10 cellular contexts compared by ENCODE assay signal in the genomic region with DNA sequence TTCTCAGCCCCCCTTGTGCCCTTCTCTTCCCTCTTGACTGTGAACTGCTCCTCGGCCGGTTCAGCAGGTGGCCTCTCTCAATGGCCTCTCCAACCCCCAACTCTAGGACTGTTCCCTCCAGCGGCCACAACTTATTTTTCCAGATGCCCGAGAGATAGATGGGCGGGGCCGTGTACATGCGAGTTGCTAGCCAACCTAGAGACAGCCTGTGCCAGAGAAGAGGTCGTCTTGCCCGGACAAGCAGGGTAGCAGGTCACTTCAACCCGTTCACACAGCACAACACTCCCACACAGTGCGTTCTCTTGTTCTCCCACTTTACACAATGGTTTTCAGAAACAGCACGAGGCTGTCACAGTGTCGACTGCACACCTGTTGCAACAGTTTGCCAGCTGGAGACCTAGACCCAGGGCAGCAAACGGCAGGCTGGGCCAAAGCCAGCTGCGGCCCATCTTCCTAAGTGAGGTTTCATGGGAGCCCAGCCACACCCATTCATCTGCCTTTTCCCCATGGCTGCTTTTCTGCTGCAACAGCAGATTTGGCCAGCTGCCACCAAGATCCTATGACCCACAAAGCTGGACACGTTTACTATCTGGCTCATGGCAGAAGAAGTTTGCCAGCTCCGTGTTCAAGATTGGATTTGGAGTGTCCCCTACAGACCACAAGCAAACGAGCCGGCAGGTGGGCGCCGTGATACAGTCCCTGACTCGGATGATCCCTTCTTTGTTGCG. TPM values are rescaled to one million over a fixed set of nuclear protein-coding genes. Genes with fewer than 3 reads are reported as not detected.
DNase-seq lines count a peak whose midpoint lies in the region; ATAC-seq, FAIRE-seq and TF ChIP-seq lines count a peak whose summit lies in the region.
"Had no signal": no experiment of that assay in that cellular context is flagged by ENCODE, and none has a peak within 500 bp of the region (broad histone marks: within the 10 kb centered on the region; RNA-seq: fewer than 3 reads in every experiment).

No MANE protein-coding gene starts in this region.

- peaks cover 8% of the 10 kb centered on the region for H3K9me3 Mint-ChIP-seq in activated T-cell treated with anti-CD3 and anti-CD28 coated beads, Interleukin-2, amount 50 U/mL, for 4 hours

- peaks cover 2% of the 10 kb centered on the region for H3K9me3 ChIP-seq in testis

- no peak overlapping the region for H3K27ac ChIP-seq in testis
- H3K27ac ChIP-seq: epithelial cell of prostate had no signal

- intact Hi-C loops in testis (cut with DNase I; ENCODE audit: low total_unique reads): no loop called here

- in situ Hi-C loops in KBM-7 (cut with MboI; ENCODE audit: low pct_unique_long_range_greater_than_20kb, low sequenced_read_pairs): no loop called here

- H3K4me3 Mint-ChIP-seq in activated T-cell treated with anti-CD3 and anti-CD28 coated beads, Interleukin-2, amount 50 U/mL, for 4 hours: no peak overlapping the region

- FAIRE-seq in RCC 7860 (lab: Jason Lieb, UNC): no peak

- no peaks in the 10 kb centered on the region for H3K27me3 ChIP-seq in testis

- peak in 1 of 3 experiments; percentile 2 for TF ChIP-seq CTCF in testis (IDR thresholded peaks at IDR 0.05)

- H3K36me3 Mint-ChIP-seq in activated T-cell treated with anti-CD3 and anti-CD28 coated beads, Interleukin-2, amount 50 U/mL, for 4 hours (ENCODE audit: insufficient read depth): no peaks in the 10 kb centered on the region

- peak; percentile 14 for DNase-seq in HK-2 (ENCODE audit: unreplicated experiment)
- peak; percentile 27 for DNase-seq in RCC 7860 (ENCODE audit: low spot score)
- DNase-seq in glomerular visceral epithelial cell (ENCODE audit: extremely low spot score): peak; percentile 96
- peak; percentile 88 for DNase-seq in testis
- DNase-seq in activated T-cell treated with anti-CD3 and anti-CD28 coated beads, Interleukin-2, amount 50 U/mL, for 4 hours: no peak
- DNase-seq in KBM-7: no peak
- no peak for DNase-seq in erythroblast (lab: John Stamatoyannopoulos, UW)
- DNase-seq: activated CD4-positive, alpha-beta T cell treated with anti-CD3 and anti-CD28 coated beads, Interleukin-2, amount 50 U/mL, for 4 hours had no signal

- WGBS in testis, 2 donors: 55 to 58% methylated on average over 23 of the region's 23 CpGs

- no peak overlapping the region for H3K4me3 ChIP-seq in testis

- no peak for ATAC-seq in activated T-cell treated with anti-CD3 and anti-CD28 coated beads, Interleukin-2, amount 50 U/mL, for 4 hours
- no peak for ATAC-seq in activated CD4-positive, CD25-positive, alpha-beta regulatory T cell treated with anti-CD3 and anti-CD28 coated beads, Interleukin-2, amount 50 U/mL, for 24 hours

- H3K4me1 ChIP-seq in testis: peaks cover 11% of the 10 kb centered on the region

- peaks cover 3% of the 10 kb centered on the region for H3K27me3 Mint-ChIP-seq in activated T-cell treated with anti-CD3 and anti-CD28 coated beads, Interleukin-2, amount 50 U/mL, for 4 hours (ENCODE audit: low read depth)

- TF ChIP-seq POLR2A in testis (IDR thresholded peaks at IDR 0.05) (no peak), erythroblast (IDR thresholded peaks at IDR 0.05; ENCODE audit: low read length) (no peak)

- H3K36me3 ChIP-seq in testis (ENCODE audit: low read depth, missing control alignments): no peaks in the 10 kb centered on the region

- H3K4me1 Mint-ChIP-seq in activated T-cell treated with anti-CD3 and anti-CD28 coated beads, Interleukin-2, amount 50 U/mL, for 4 hours (ENCODE audit: low read depth): peaks cover 12% of the 10 kb centered on the region

RNA-seq across cellular contexts. Expression of a gene that starts 7.3 kb away (rescaled TPM):
- not detected for total RNA-seq in testis
- not detected for polyA plus RNA-seq in testis (ENCODE audit: insufficient read depth, low read depth, low replicate concordance)
- not detected for total RNA-seq in activated T-cell treated with anti-CD3 and anti-CD28 coated beads, Interleukin-2, amount 50 U/mL, for 4 hours

RNA-seq across cellular contexts. Expression of a gene that starts 31.5 kb away (rescaled TPM):
- 1 to 10 TPM; 3.2 TPM for total RNA-seq in testis
- polyA plus RNA-seq in testis (ENCODE audit: insufficient read depth, low read depth, low replicate concordance): 6.3 TPM
- total RNA-seq in activated T-cell treated with anti-CD3 and anti-CD28 coated beads, Interleukin-2, amount 50 U/mL, for 4 hours: under 1 TPM in 1 of 3 donors, not detected in 2; 0.14 TPM

Comparison
In these comparisons a context has a peak if more than half of its experiments do, and no peak if none do; other contexts are left out.
1. DNase-seq: peak in HK-2 (single experiment), RCC 7860 (single experiment), glomerular visceral epithelial cell (single experiment) and testis (single experiment); none in activated T-cell treated with anti-CD3 and anti-CD28 coated beads, Interleukin-2, amount 50 U/mL, for 4 hours (single experiment), KBM-7 (single experiment) and erythroblast (0 of 2).